ENCODE assay signal across 1 cellular context in genomic region chr16:74752258-74752657, GRCh38.
A peak's percentile ranks its signal among the peaks of the same experiment; 100 is the strongest.
TF ChIP-seq lines count a peak whose summit lies in the region.

No MANE protein-coding gene starts in this region.

TF ChIP-seq in K562, 482 proteins besides CTCF, POLR2A, EP300 and RAD21:
- TF ChIP-seq RBM25 (IDR thresholded peaks at IDR 0.05; ENCODE audit: low read depth, low read length, severe bottlenecking) (peak; percentile 38), THRA (IDR thresholded peaks at IDR 0.05) (no peak), KAT7 (CRISPR knock-in tag; IDR thresholded peaks at IDR 0.05; ENCODE audit: borderline replicate concordance) (no peak)
